In genomic region chr1:29830383-29830782, GRCh38 we compare ENCODE assay signal across 22 cellular contexts.
DNase-seq lines count a peak whose midpoint lies in the region; ATAC-seq and TF ChIP-seq lines count a peak whose summit lies in the region.
"Had no signal": no experiment of that assay in that cellular context is flagged by ENCODE, and none has a peak within 500 bp of the region (broad histone marks: within the 10 kb centered on the region; RNA-seq: fewer than 3 reads in every experiment).

No MANE protein-coding gene starts in this region.

- intact Hi-C loops in stomach (cut with DNase I; ENCODE audit: low total_unique reads): no loop called here
- intact Hi-C loops in transverse colon (cut with DNase I; ENCODE audit: low total_unique reads): no loop called here

- TF ChIP-seq EP300 in stomach (IDR thresholded peaks at IDR 0.05) (no peak), transverse colon (IDR thresholded peaks at IDR 0.05; ENCODE audit: low read depth) (no peak)

- TF ChIP-seq CTCF in stomach (IDR thresholded peaks at IDR 0.05): no peak
- TF ChIP-seq CTCF in transverse colon (IDR thresholded peaks at IDR 0.05): no peak

- H3K27ac ChIP-seq in stomach: no peak overlapping the region
- no peak overlapping the region for H3K27ac ChIP-seq in transverse colon
- H3K27ac ChIP-seq: SJSA1 had no signal

- no peaks in the 10 kb centered on the region for H3K36me3 Mint-ChIP-seq in activated CD8-positive, alpha-beta memory T cell treated with anti-CD3 and anti-CD28 coated beads, Interleukin-2, amount 10 ng/mL, durations not matched to agents 7 days and 5 days

- H3K27me3 ChIP-seq in stomach (peaks cover 0 to 43% (median 14%) of the 10 kb centered on the region in 3 donors), transverse colon (peaks cover 4% of the 10 kb centered on the region)

- 52 to 64% (median 63%) methylated on average over 5 to 8 of the region's 8 CpGs for WGBS in stomach, 5 donors
- 66% methylated on average over 8 of the region's 8 CpGs; no CpG with 5 or more reads in 1 of the 2 donors for WGBS in transverse colon (ENCODE audit: low coverage in 1 of 2), 2 donors

- H3K4me3 Mint-ChIP-seq in activated CD8-positive, alpha-beta memory T cell treated with anti-CD3 and anti-CD28 coated beads, Interleukin-2, amount 10 ng/mL, durations not matched to agents 7 days and 5 days: no peak overlapping the region
- H3K4me3 Mint-ChIP-seq: CD4-positive, alpha-beta T cell had no signal

- TF ChIP-seq POLR2A in stomach (IDR thresholded peaks at IDR 0.05) (no peak), transverse colon (IDR thresholded peaks at IDR 0.05) (no peak)

- no peaks in the 10 kb centered on the region for H3K9me3 Mint-ChIP-seq in activated CD8-positive, alpha-beta memory T cell treated with anti-CD3 and anti-CD28 coated beads, Interleukin-2, amount 10 ng/mL, durations not matched to agents 7 days and 5 days (ENCODE audit: low read depth)
- H3K9me3 Mint-ChIP-seq: CD4-positive, alpha-beta T cell had no signal

- no peak overlapping the region for H3K27ac Mint-ChIP-seq in activated CD8-positive, alpha-beta memory T cell treated with anti-CD3 and anti-CD28 coated beads, Interleukin-2, amount 10 ng/mL, durations not matched to agents 7 days and 5 days
- H3K27ac Mint-ChIP-seq: CD4-positive, alpha-beta T cell had no signal

- no peaks in the 10 kb centered on the region for H3K36me3 ChIP-seq in stomach
- H3K36me3 ChIP-seq in transverse colon: no peaks in the 10 kb centered on the region
- H3K36me3 ChIP-seq: SJSA1 had no signal

- H3K4me1 Mint-ChIP-seq in activated CD8-positive, alpha-beta memory T cell treated with anti-CD3 and anti-CD28 coated beads, Interleukin-2, amount 10 ng/mL, durations not matched to agents 7 days and 5 days: no peaks in the 10 kb centered on the region

- no peaks in the 10 kb centered on the region for H3K4me1 ChIP-seq in stomach
- H3K4me1 ChIP-seq in transverse colon: no peaks in the 10 kb centered on the region
- H3K4me1 ChIP-seq: SJSA1 had no signal

- H3K9me3 ChIP-seq in stomach (no peaks in the 10 kb centered on the region), transverse colon (no peaks in the 10 kb centered on the region)
- H3K9me3 ChIP-seq: SJSA1 had no signal

- CTCF ChIA-PET in activated CD8-positive, alpha-beta memory T cell treated with anti-CD3 and anti-CD28 coated beads, Interleukin-2, amount 10 ng/mL, durations not matched to agents 7 days and 5 days (lab: Charles Lee): no interaction called here

- peak; percentile 23 for DNase-seq in activated CD8-positive, alpha-beta memory T cell treated with anti-CD3 and anti-CD28 coated beads, Interleukin-2, amount 10 ng/mL, durations not matched to agents 7 days and 5 days
- DNase-seq in activated CD8-positive, alpha-beta memory T cell treated with anti-CD3 and anti-CD28 coated beads, Interleukin-2, amount 50 U/mL, for 4 hours: no peak
- DNase-seq in D341Med (ENCODE audit: low spot score) (peak; percentile 4), left lobe of liver (ENCODE audit: low spot score) (peak; percentile 12), stomach (peak; percentile 10), transverse colon (no peak)
- DNase-seq: CD4-positive, alpha-beta T cell; DMS79; EL; GDM1; HCEC 1CT; KBM-7; NCI-H1694; NCI-H2029 treated with DMSO at 0.1 percent for 48 hours; NCI-H446 treated with DMSO at 0.1 percent for 48 hours; NCI-H526; NCI-H82; Right ventricle myocardium superior; RPMI8226 had no signal

- in situ Hi-C loops in transverse colon (cut with MboI; ENCODE audit: low pct_ligation_motif_present in 1 of 4, low pct_unique_long_range_greater_than_20kb in 1 of 4, low sequenced_read_pairs in 3 of 4): no loop called here

- H3K4me3 ChIP-seq in stomach (no peak overlapping the region), transverse colon (no peak overlapping the region)
- H3K4me3 ChIP-seq: GM12878, SJSA1 had no signal

- no peak for ATAC-seq in activated CD8-positive, alpha-beta memory T cell treated with anti-CD3 and anti-CD28 coated beads, Interleukin-2, amount 10 ng/mL, durations not matched to agents 7 days and 5 days
- no peak for ATAC-seq in left lobe of liver
- no peak for ATAC-seq in GM18861 (IDR thresholded peaks at IDR 0.05; ENCODE audit: unreplicated experiment)
- ATAC-seq: GM12878 had no signal

- peaks cover 3% of the 10 kb centered on the region for H3K27me3 Mint-ChIP-seq in activated CD8-positive, alpha-beta memory T cell treated with anti-CD3 and anti-CD28 coated beads, Interleukin-2, amount 10 ng/mL, durations not matched to agents 7 days and 5 days

Comparison
In these comparisons a context has a peak if more than half of its experiments do, and no peak if none do; other contexts are left out.
1. DNase-seq: peak in activated CD8-positive, alpha-beta memory T cell treated with anti-CD3 and anti-CD28 coated beads, Interleukin-2, amount 10 ng/mL, durations not matched to agents 7 days and 5 days (single experiment), D341Med (single experiment), left lobe of liver (single experiment) and stomach (single experiment); none in activated CD8-positive, alpha-beta memory T cell treated with anti-CD3 and anti-CD28 coated beads, Interleukin-2, amount 50 U/mL, for 4 hours (single experiment) and transverse colon (single experiment).